In the genomic region with DNA sequence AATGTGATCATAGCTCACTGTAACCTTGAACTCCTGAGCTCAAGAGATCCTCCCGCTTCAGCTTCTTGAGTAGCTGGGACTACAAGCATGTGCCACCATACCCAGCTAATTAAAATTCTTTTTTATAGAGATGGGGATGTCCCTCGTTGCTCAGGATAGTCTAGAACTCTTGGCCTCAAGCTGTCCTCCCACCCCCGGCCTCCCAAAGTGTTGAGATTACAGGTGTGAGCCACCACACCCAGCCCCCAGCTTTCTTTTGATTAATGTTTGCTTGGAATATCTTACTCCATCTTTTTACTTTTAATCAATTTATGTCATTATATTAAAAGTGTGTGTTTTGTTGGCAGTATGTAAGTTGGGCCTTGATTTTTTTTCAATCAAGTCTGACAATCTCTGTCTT, we compare ENCODE assay signal across 20 cellular contexts.
"Had no signal": no experiment of that assay in that cellular context is flagged by ENCODE, and none has a peak within 500 bp of the region (broad histone marks: within the 10 kb centered on the region; RNA-seq: fewer than 3 reads in every experiment).

No MANE protein-coding gene starts in this region.

- H3K4me1 Mint-ChIP-seq: neural progenitor cell had no signal

- DNase-seq: activated naive CD4-positive, alpha-beta T cell treated with Interleukin-2 at 50 U/mL for 16 hours; brain microvascular endothelial cell; caudate nucleus; dermis blood vessel endothelial cell; effector CD8-positive, alpha-beta T cell; foreskin melanocyte; kidney glomerular epithelial cell; left lung; naive thymus-derived CD8-positive, alpha-beta T cell; retina; SJCRH30; stimulated activated CD4-positive, alpha-beta T cell treated with anti-CD3 and anti-CD28 coated beads, Interleukin-4, amount 100 ng/mL, for 1 hour; T-helper 9 cell; tibial artery had no signal

- ATAC-seq: esophagus mucosa; left lung; naive thymus-derived CD8-positive, alpha-beta T cell; stimulated activated naive CD8-positive, alpha-beta T cell treated with anti-CD3 and anti-CD28 coated beads, Interleukin-15, amount 100 ng/mL, for 72 hours had no signal

- H3K4me3 Mint-ChIP-seq: activated T-helper 1 cell treated with anti-CD3 and anti-CD28 coated beads, Interleukin-12 subunit alpha, Interleukin-12 subunit beta, Interleukin-2, Interleukin-4 antibody, amounts not matched to agents 30 ng/mL and 10 ng/mL and 1 ng/mL, durations not matched to agents 14 hours and 24 hours and 36 hours; mesothelial cell of epicardium; naive thymus-derived CD8-positive, alpha-beta T cell; neural progenitor cell had no signal

- H3K27me3 Mint-ChIP-seq: stimulated activated naive CD8-positive, alpha-beta T cell treated with anti-CD3 and anti-CD28 coated beads, Interleukin-15, amount 100 ng/mL, for 72 hours had no signal

- H3K36me3 Mint-ChIP-seq: neural progenitor cell had no signal

- H3K27ac Mint-ChIP-seq: mesothelial cell of epicardium; neural progenitor cell; progenitor cell of endocrine pancreas; stimulated activated naive CD8-positive, alpha-beta T cell treated with anti-CD3 and anti-CD28 coated beads, Interleukin-15, amount 100 ng/mL, for 72 hours had no signal
